ENCODE assay signal across 22 cellular contexts in genomic region chr17:43068570-43069367, GRCh38. TPM values are rescaled to one million over a fixed set of nuclear protein-coding genes. Genes with fewer than 3 reads are reported as not detected.
A peak's percentile ranks its signal among the peaks of the same experiment; 100 is the strongest.
DNase-seq lines count a peak whose midpoint lies in the region; ATAC-seq and TF ChIP-seq lines count a peak whose summit lies in the region.
"Had no signal": no experiment of that assay in that cellular context is flagged by ENCODE, and none has a peak within 500 bp of the region (broad histone marks: within the 10 kb centered on the region; RNA-seq: fewer than 3 reads in every experiment).

No MANE protein-coding gene starts in this region.

- no peak overlapping the region for H2BK5ac ChIP-seq in mesendoderm (ENCODE audit: low read length)

- H3F3A ChIP-seq in PC-3 (ENCODE audit: low read length, unreplicated experiment) = no peaks in the 10 kb centered on the region

- H3K56ac ChIP-seq in mesendoderm (ENCODE audit: low read length) = no peak overlapping the region

- no peaks in the 10 kb centered on the region for H4K20me1 ChIP-seq in PC-3 (ENCODE audit: low read length)

- H3K4me1 ChIP-seq in HUES48 (ENCODE audit: control insufficient read depth, insufficient read depth, low read length) (peaks cover 13% of the 10 kb centered on the region), mesendoderm (ENCODE audit: control insufficient read depth, low read depth, low read length) (no peaks in the 10 kb centered on the region), PC-3 (ENCODE audit: insufficient read depth, low read length) (no peaks in the 10 kb centered on the region)
- H3K4me1 ChIP-seq: lower lobe of right lung had no signal

- H3K23ac ChIP-seq in mesendoderm (ENCODE audit: low read length) = no peak overlapping the region

- no peaks in the 10 kb centered on the region for H3K79me1 ChIP-seq in mesendoderm (ENCODE audit: low read length)

- intact Hi-C loops in PC-3 (cut with micrococcal nuclease) = no loop called here

- H3K4me3 ChIP-seq in HUES48 (ENCODE audit: low read depth, low read length) = no peak overlapping the region
- no peak overlapping the region for H3K4me3 ChIP-seq in foreskin fibroblast (ENCODE audit: low read depth in 1 of 2, low read length in 2 of 2)
- H3K4me3 ChIP-seq in mesendoderm (ENCODE audit: low read length) = no peak overlapping the region
- no peak overlapping the region for H3K4me3 ChIP-seq in PC-3 (ENCODE audit: low read length)
- H3K4me3 ChIP-seq: lower lobe of right lung had no signal

- H3K9ac ChIP-seq in HUES48 (ENCODE audit: low read depth, low read length) = 0 out of 2 replicates have a peak overlapping the region, but pooled peaks have one; percentile 10
- no peak overlapping the region for H3K9ac ChIP-seq in mesendoderm (ENCODE audit: low read length)
- H3K9ac ChIP-seq in PC-3 (ENCODE audit: low read length) = no peak overlapping the region

- H3K4ac ChIP-seq in mesendoderm (ENCODE audit: low read depth, low read length) = no peak overlapping the region

- no peak overlapping the region for H4K5ac ChIP-seq in mesendoderm (ENCODE audit: low read length)

- H3K9me2 ChIP-seq in PC-3 (replicated peaks; ENCODE audit: low read length) = no peaks in the 10 kb centered on the region

- no peak overlapping the region for H2BK120ac ChIP-seq in mesendoderm (ENCODE audit: low read depth, low read length)

- no peaks in the 10 kb centered on the region for H3K79me2 ChIP-seq in mesendoderm (ENCODE audit: control insufficient read depth, insufficient read depth, low read length)
- H3K79me2 ChIP-seq in PC-3 (ENCODE audit: low read length) = no peaks in the 10 kb centered on the region

- peaks cover 36% of the 10 kb centered on the region for H3K36me3 ChIP-seq in HUES48 (ENCODE audit: control insufficient read depth, insufficient read depth, low read length)
- peaks cover 2% of the 10 kb centered on the region for H3K36me3 ChIP-seq in mesendoderm (ENCODE audit: control insufficient read depth, insufficient read depth, low read length)
- H3K36me3 ChIP-seq in PC-3 (ENCODE audit: low read depth, low read length) = peaks cover 3% of the 10 kb centered on the region; the same call in 1 of the 2 replicates
- H3K36me3 ChIP-seq: lower lobe of right lung had no signal

- no peak overlapping the region for H2AFZ ChIP-seq in PC-3 (ENCODE audit: low read length)

- no peak overlapping the region for H4K8ac ChIP-seq in mesendoderm (ENCODE audit: low read depth, low read length)

- no peak overlapping the region for H3K18ac ChIP-seq in mesendoderm (ENCODE audit: low read length)

- CTCF ChIA-PET in PC-3 (lab: Charles Lee) = no interaction called here

- no peak overlapping the region for H2AK5ac ChIP-seq in mesendoderm (ENCODE audit: low read length)

- no peaks in the 10 kb centered on the region for H3K9me3 ChIP-seq in HUES48 (ENCODE audit: control insufficient read depth, insufficient read depth, low read length)
- H3K9me3 ChIP-seq in PC-3 (ENCODE audit: low read length) = no peaks in the 10 kb centered on the region
- H3K9me3 ChIP-seq: lower lobe of right lung had no signal

- H3K27ac ChIP-seq in HUES48 (ENCODE audit: low read depth, low read length) = no peak overlapping the region
- no peak overlapping the region for H3K27ac ChIP-seq in mesendoderm (ENCODE audit: low read depth, low read length)
- H3K27ac ChIP-seq in PC-3 (ENCODE audit: low read length) = no peak overlapping the region
- H3K27ac ChIP-seq: lower lobe of right lung had no signal

- BruUV-seq in PC-3 (replicated peaks; lab: Mats Ljungman, UMichigan) = no TSS peak

- no peak overlapping the region for H3K4me2 ChIP-seq in mesendoderm (ENCODE audit: low read length)
- H3K4me2 ChIP-seq in PC-3 (ENCODE audit: low read length) = no peak overlapping the region

- POLR2A ChIA-PET in PC-3 (lab: Charles Lee; ENCODE audit: unreplicated experiment) = no interaction called here

- no peak for TF ChIP-seq CTCF in foreskin fibroblast (IDR thresholded peaks at IDR 0.05; ENCODE audit: low read depth, low read length)
- TF ChIP-seq CTCF in PC-3 (conservative IDR thresholded peaks at IDR 0.05; ENCODE audit: low read depth, low read length) = no peak

- WGBS in mesendoderm (ENCODE audit: extremely low coverage, insufficient coverage, low lambda C conversion rate) = no CpG with 5 or more reads among the region's 6 CpGs

- H3K27me3 ChIP-seq in HUES48 (ENCODE audit: control insufficient read depth, insufficient read depth, low read length) (no peaks in the 10 kb centered on the region), mesendoderm (ENCODE audit: insufficient read depth, low read length, poor library complexity) (no peaks in the 10 kb centered on the region), PC-3 (ENCODE audit: low read length) (no peaks in the 10 kb centered on the region)

- no peak overlapping the region for H2BK15ac ChIP-seq in mesendoderm (replicated peaks; ENCODE audit: low read depth)

- peak; percentile 8 to 29 for DNase-seq in foreskin fibroblast
- DNase-seq in mesendoderm = peak; percentile 8
- no peak for DNase-seq in kidney tubule cell (ENCODE audit: low spot score)
- DNase-seq in dedifferentiated amniotic fluid mesenchymal stem cell (ENCODE audit: extremely low spot score) = no peak
- no peak for DNase-seq in stimulated activated CD4-positive, alpha-beta T cell treated with anti-CD3 and anti-CD28 coated beads, Interleukin-4, amount 100 ng/mL, for 1 hour
- no peak for DNase-seq in PC-3
- DNase-seq: activated naive CD8-positive, alpha-beta T cell treated with anti-CD3 and anti-CD28 coated beads, Interleukin-2, amount 50 U/mL, for 24 hours; central memory CD4-positive, alpha-beta T cell; effector CD4-positive, alpha-beta T cell; lower lobe of right lung; NCI-H82; small intestine; stimulated activated CD4-positive, alpha-beta T cell treated with anti-CD3 and anti-CD28 coated beads, Interleukin-2, amount 100 ng/mL, for 48 hours; stimulated activated naive CD8-positive, alpha-beta T cell treated with anti-CD3 and anti-CD28 coated beads, Interleukin-15, amount 100 ng/mL, for 72 hours; T1000 had no signal

- no peak for ATAC-seq in PC-3
- ATAC-seq: activated CD4-positive, CD25-positive, alpha-beta regulatory T cell treated with anti-CD3 and anti-CD28 coated beads, Interleukin-2, amount 50 U/mL, for 24 hours; activated naive CD8-positive, alpha-beta T cell treated with anti-CD3 and anti-CD28 coated beads, Interleukin-2, amount 50 U/mL, for 24 hours; activated T-helper 17 cell treated with anti-CD3 and anti-CD28 coated beads, Interleukin-2, amount 50 U/mL, for 72 hours; esophagus mucosa; lower lobe of right lung; Panc1; SK-N-SH treated with all-trans-retinoic acid at 6 μM for 48 hours; stimulated activated naive CD8-positive, alpha-beta T cell treated with anti-CD3 and anti-CD28 coated beads, Interleukin-15, amount 100 ng/mL, for 72 hours had no signal

TF ChIP-seq in PFSK-1, 5 proteins besides CTCF, POLR2A, EP300 and RAD21:
- no peak for TF ChIP-seq TAF1 (IDR thresholded peaks at IDR 0.05; ENCODE audit: borderline replicate concordance, insufficient read depth, low read length)
- no peak for TF ChIP-seq SIN3A (IDR thresholded peaks at IDR 0.05; ENCODE audit: borderline replicate concordance, insufficient read depth, low read length)
- TF ChIP-seq FOXP2 (optimal IDR thresholded peaks at IDR 0.05; ENCODE audit: borderline replicate concordance, extremely low read depth, extremely low read length, insufficient read depth) = peak; percentile 20
- no peak for TF ChIP-seq REST (IDR thresholded peaks at IDR 0.05; ENCODE audit: insufficient read depth in 1 of 2, low read depth in 2 of 2, low read length in 2 of 2)
- no peak for TF ChIP-seq POLR2AphosphoS5 (IDR thresholded peaks at IDR 0.05; ENCODE audit: low read depth, low read length)

RNA-seq across cellular contexts. Expression of gene RND2, which starts 43.7 kb away (rescaled TPM):
- 0.14 TPM for polyA plus RNA-seq in PFSK-1 (2012; ENCODE audit: insufficient read length, low read depth)
- 16.4 TPM for polyA plus RNA-seq in mesendoderm (2013, experiment 1 of 2)
- 15.7 TPM for polyA plus RNA-seq in mesendoderm (2013, experiment 2 of 2)
- 0.12 and 0.29 TPM in 2 replicates for total RNA-seq in PC-3 (2014; rRNA removed)
- total RNA-seq: activated T-helper 17 cell treated with anti-CD3 and anti-CD28 coated beads, Interleukin-2, amount 50 U/mL, for 72 hours had no signal

RNA-seq across cellular contexts. Expression of gene VAT1, which starts 46.6 kb away (rescaled TPM):
- polyA plus RNA-seq in PFSK-1 (2012; ENCODE audit: insufficient read length, low read depth) = 1,256 TPM
- polyA plus RNA-seq in mesendoderm (2013, experiment 1 of 2) = 203 TPM
- 200 TPM for polyA plus RNA-seq in mesendoderm (2013, experiment 2 of 2)
- 62.4 and 68.1 TPM in 2 replicates for total RNA-seq in PC-3 (2014; rRNA removed)

RNA-seq across cellular contexts. Expression of gene BRCA1, which starts 56.4 kb away (rescaled TPM):
- 19.6 TPM for polyA plus RNA-seq in PFSK-1 (2012; ENCODE audit: insufficient read length, low read depth)
- 17.2 TPM for polyA plus RNA-seq in mesendoderm (2013, experiment 1 of 2)
- polyA plus RNA-seq in mesendoderm (2013, experiment 2 of 2) = 17.4 TPM
- 31.8 and 36.3 TPM in 2 replicates for total RNA-seq in PC-3 (2014; rRNA removed)

Comparison
In these comparisons a context has a peak if more than half of its experiments do, and no peak if none do; other contexts are left out.
1. DNase-seq: peak in foreskin fibroblast (2 of 2) and mesendoderm (single experiment); none in kidney tubule cell (single experiment), dedifferentiated amniotic fluid mesenchymal stem cell (single experiment), stimulated activated CD4-positive, alpha-beta T cell treated with anti-CD3 and anti-CD28 coated beads, Interleukin-4, amount 100 ng/mL, for 1 hour (single experiment) and PC-3 (single experiment).